ENCODE assay signal across 16 cellular contexts in genomic region chr22:45120931-45121330, GRCh38.
"Had no signal": no experiment of that assay in that cellular context is flagged by ENCODE, and none has a peak within 500 bp of the region (broad histone marks: within the 10 kb centered on the region; RNA-seq: fewer than 3 reads in every experiment).

No MANE protein-coding gene starts in this region.

- H3K4me2 ChIP-seq: neural progenitor cell had no signal

- H3K4me3 ChIP-seq: ascending aorta, cardiac muscle cell, coronary artery, neural progenitor cell, ovary, thoracic aorta had no signal

- H3K27me3 ChIP-seq: ascending aorta, cardiac muscle cell, neural progenitor cell, ovary had no signal

- H3K36me3 ChIP-seq: ascending aorta, cardiac muscle cell, neural progenitor cell, ovary, thoracic aorta had no signal

- H2AFZ ChIP-seq: neural progenitor cell had no signal

- DNase-seq: activated CD4-positive, alpha-beta T cell treated with anti-CD3 and anti-CD28 coated beads for 4 hours; activated CD8-positive, alpha-beta memory T cell treated with anti-CD3 and anti-CD28 coated beads, Interleukin-2, amount 50 U/mL, for 4 hours; activated CD8-positive, alpha-beta T cell treated with anti-CD3 and anti-CD28 coated beads for 36 hours; activated naive CD4-positive, alpha-beta T cell; effector CD4-positive, alpha-beta T cell; hypothalamus; midbrain; ovary; stimulated activated CD4-positive, alpha-beta T cell treated with anti-CD3 and anti-CD28 coated beads, Interleukin-2, amount 100 ng/mL, for 48 hours; stimulated activated naive CD8-positive, alpha-beta T cell treated with anti-CD3 and anti-CD28 coated beads, Interleukin-15, amount 100 ng/mL, for 72 hours; T1000 had no signal

- H3K9me3 ChIP-seq: ascending aorta, ovary, thoracic aorta had no signal

- H3K9ac ChIP-seq: neural progenitor cell had no signal

- H3K27ac ChIP-seq: ascending aorta, cardiac muscle cell, coronary artery, neural progenitor cell, ovary, thoracic aorta had no signal

- H3K4me1 ChIP-seq: ascending aorta had no signal

- ATAC-seq: activated CD8-positive, alpha-beta T cell treated with anti-CD3 and anti-CD28 coated beads for 36 hours; stimulated activated naive CD8-positive, alpha-beta T cell treated with anti-CD3 and anti-CD28 coated beads, Interleukin-15, amount 100 ng/mL, for 72 hours had no signal
